Comparison of ENCODE assay signal across 1 cellular context in genomic region chr19:3361384-3362216, GRCh38.
A peak's percentile ranks its signal among the peaks of the same experiment; 100 is the strongest.
TF ChIP-seq lines count a peak whose summit lies in the region.

No MANE protein-coding gene starts in this region.

TF ChIP-seq in K562, 482 proteins besides CTCF, POLR2A, EP300 and RAD21 (continued from another document and continues in another):
- TF ChIP-seq CHAMP1 (IDR thresholded peaks at IDR 0.05) (no peak), THRA (IDR thresholded peaks at IDR 0.05) (no peak), RBM22 (IDR thresholded peaks at IDR 0.05; ENCODE audit: low read depth, low read length, poor library complexity, severe bottlenecking) (no peak), ZNF57 (CRISPR knock-in tag; IDR thresholded peaks at IDR 0.05) (no peak), PATZ1 (CRISPR knock-in tag; IDR thresholded peaks at IDR 0.05; ENCODE audit: borderline replicate concordance) (no peak), NFE2 (IDR thresholded peaks at IDR 0.05; ENCODE audit: low read depth) (no peak), DEAF1 (CRISPR knock-in tag; IDR thresholded peaks at IDR 0.05) (no peak), FOSL1 (tag; conservative IDR thresholded peaks at IDR 0.05) (no peak), SP1 (CRISPR knock-in tag; IDR thresholded peaks at IDR 0.05) (no peak), ATF1 (CRISPR knock-in tag; IDR thresholded peaks at IDR 0.05) (no peak), ATF1 (tag; IDR thresholded peaks at IDR 0.05) (peak; percentile 35; the same call in 1 of the 2 replicates), MAFG (tag; conservative IDR thresholded peaks at IDR 0.05) (no peak), ELF4 (CRISPR knock-in tag; IDR thresholded peaks at IDR 0.05) (no peak), RAD51 (IDR thresholded peaks at IDR 0.05; ENCODE audit: borderline replicate concordance, low read depth) (no peak), FOXM1 (IDR thresholded peaks at IDR 0.05; ENCODE audit: low read depth) (no peak), FOXM1 (CRISPR knock-in tag; IDR thresholded peaks at IDR 0.05; ENCODE audit: low read depth) (no peak), ESRRA (IDR thresholded peaks at IDR 0.05; ENCODE audit: borderline replicate concordance, low read depth) (peak; percentile 80), POLR2G (IDR thresholded peaks at IDR 0.05; ENCODE audit: low read depth, low read length) (no peak), SMAD4 (CRISPR knock-in tag; conservative IDR thresholded peaks at IDR 0.05) (no peak), ETS2 (tag; IDR thresholded peaks at IDR 0.05; ENCODE audit: borderline replicate concordance, poor library complexity, severe bottlenecking) (no peak), ZNF764 (CRISPR knock-in tag; IDR thresholded peaks at IDR 0.05; ENCODE audit: low read depth) (no peak), BDP1 (IDR thresholded peaks at IDR 0.05; ENCODE audit: insufficient read depth, insufficient read length) (no peak), TAF7 (tag; IDR thresholded peaks at IDR 0.05) (no peak), RB1 (IDR thresholded peaks at IDR 0.05; ENCODE audit: low read depth) (no peak), MYBL2 (IDR thresholded peaks at IDR 0.05; ENCODE audit: low read depth) (no peak), MYBL2 (CRISPR knock-in tag; IDR thresholded peaks at IDR 0.05; ENCODE audit: borderline replicate concordance) (no peak), BRF1 (IDR thresholded peaks at IDR 0.05; ENCODE audit: borderline replicate concordance, extremely low read depth, insufficient read length) (no peak), CSDE1 (IDR thresholded peaks at IDR 0.05) (0 out of 4 replicates have a peak, but pooled peaks of 1 of the 2 experiments have one; percentile 39), PHF20 (IDR thresholded peaks at IDR 0.05; ENCODE audit: partially characterized antibody) (peak; percentile 49), TSC22D4 (tag; IDR thresholded peaks at IDR 0.05) (no peak), KLF13 (tag; IDR thresholded peaks at IDR 0.05; ENCODE audit: borderline replicate concordance, low read depth) (no peak), ELK1 (CRISPR knock-in tag; IDR thresholded peaks at IDR 0.05) (no peak), ZFP1 (CRISPR knock-in tag; IDR thresholded peaks at IDR 0.05) (no peak), SIN3A (IDR thresholded peaks at IDR 0.05; ENCODE audit: borderline replicate concordance in 2 of 2, control insufficient read depth in 1 of 2, low read depth in 2 of 2, low read length in 2 of 2) (0 out of 4 replicates have a peak, but pooled peaks of 1 of the 2 experiments have one; percentile 25), C11orf30 (IDR thresholded peaks at IDR 0.05; ENCODE audit: low read depth) (no peak), DACH1 (IDR thresholded peaks at IDR 0.05; ENCODE audit: partially characterized antibody) (no peak), SMARCA5 (IDR thresholded peaks at IDR 0.05) (no peak; the same call in 1 of the 2 replicates), HINFP (tag; conservative IDR thresholded peaks at IDR 0.05; ENCODE audit: low read depth) (no peak), XRCC3 (IDR thresholded peaks at IDR 0.05) (no peak), HOMEZ (CRISPR knock-in tag; IDR thresholded peaks at IDR 0.05) (no peak), ZNF165 (CRISPR knock-in tag; IDR thresholded peaks at IDR 0.05; ENCODE audit: borderline replicate concordance) (no peak), CEBPB (tag; IDR thresholded peaks at IDR 0.05) (no peak), ZFP30 (CRISPR knock-in tag; IDR thresholded peaks at IDR 0.05; ENCODE audit: borderline replicate concordance) (no peak), HES1 (IDR thresholded peaks at IDR 0.05; ENCODE audit: low read depth) (no peak), SETDB1 (IDR thresholded peaks at IDR 0.05; ENCODE audit: low read length) (no peak), CXXC5 (CRISPR knock-in tag; IDR thresholded peaks at IDR 0.05) (no peak), SRSF3 (IDR thresholded peaks at IDR 0.05; ENCODE audit: insufficient read depth, low read length) (no peak), SMAD1 (IDR thresholded peaks at IDR 0.05; ENCODE audit: low read depth, low read length, partially characterized antibody) (no peak), ZFP36 (IDR thresholded peaks at IDR 0.05; ENCODE audit: low read depth, low read length, partially characterized antibody) (peak; percentile 44), GATA2 (CRISPR knock-in tag; IDR thresholded peaks at IDR 0.05) (no peak)
- TF ChIP-seq, protein P1, sequence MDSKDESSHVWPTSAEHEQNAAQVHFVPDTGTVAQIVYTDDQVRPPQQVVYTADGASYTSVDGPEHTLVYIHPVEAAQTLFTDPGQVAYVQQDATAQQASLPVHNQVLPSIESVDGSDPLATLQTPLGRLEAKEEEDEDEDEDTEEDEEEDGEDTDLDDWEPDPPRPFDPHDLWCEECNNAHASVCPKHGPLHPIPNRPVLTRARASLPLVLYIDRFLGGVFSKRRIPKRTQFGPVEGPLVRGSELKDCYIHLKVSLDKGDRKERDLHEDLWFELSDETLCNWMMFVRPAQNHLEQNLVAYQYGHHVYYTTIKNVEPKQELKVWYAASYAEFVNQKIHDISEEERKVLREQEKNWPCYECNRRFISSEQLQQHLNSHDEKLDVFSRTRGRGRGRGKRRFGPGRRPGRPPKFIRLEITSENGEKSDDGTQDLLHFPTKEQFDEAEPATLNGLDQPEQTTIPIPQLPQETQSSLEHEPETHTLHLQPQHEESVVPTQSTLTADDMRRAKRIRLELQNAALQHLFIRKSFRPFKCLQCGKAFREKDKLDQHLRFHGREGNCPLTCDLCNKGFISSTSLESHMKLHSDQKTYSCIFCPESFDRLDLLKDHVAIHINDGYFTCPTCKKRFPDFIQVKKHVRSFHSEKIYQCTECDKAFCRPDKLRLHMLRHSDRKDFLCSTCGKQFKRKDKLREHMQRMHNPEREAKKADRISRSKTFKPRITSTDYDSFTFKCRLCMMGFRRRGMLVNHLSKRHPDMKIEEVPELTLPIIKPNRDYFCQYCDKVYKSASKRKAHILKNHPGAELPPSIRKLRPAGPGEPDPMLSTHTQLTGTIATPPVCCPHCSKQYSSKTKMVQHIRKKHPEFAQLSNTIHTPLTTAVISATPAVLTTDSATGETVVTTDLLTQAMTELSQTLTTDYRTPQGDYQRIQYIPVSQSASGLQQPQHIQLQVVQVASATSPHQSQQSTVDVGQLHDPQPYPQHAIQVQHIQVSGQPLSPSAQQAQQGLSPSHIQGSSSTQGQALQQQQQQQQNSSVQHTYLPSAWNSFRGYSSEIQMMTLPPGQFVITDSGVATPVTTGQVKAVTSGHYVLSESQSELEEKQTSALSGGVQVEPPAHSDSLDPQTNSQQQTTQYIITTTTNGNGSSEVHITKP (IDR thresholded peaks at IDR 0.05; ENCODE audit: partially characterized antibody), result no peak
- TF ChIP-seq, protein P2, sequence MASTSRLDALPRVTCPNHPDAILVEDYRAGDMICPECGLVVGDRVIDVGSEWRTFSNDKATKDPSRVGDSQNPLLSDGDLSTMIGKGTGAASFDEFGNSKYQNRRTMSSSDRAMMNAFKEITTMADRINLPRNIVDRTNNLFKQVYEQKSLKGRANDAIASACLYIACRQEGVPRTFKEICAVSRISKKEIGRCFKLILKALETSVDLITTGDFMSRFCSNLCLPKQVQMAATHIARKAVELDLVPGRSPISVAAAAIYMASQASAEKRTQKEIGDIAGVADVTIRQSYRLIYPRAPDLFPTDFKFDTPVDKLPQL (IDR thresholded peaks at IDR 0.05; ENCODE audit: extremely low read depth, insufficient read length), result no peak
- TF ChIP-seq, protein P3, sequence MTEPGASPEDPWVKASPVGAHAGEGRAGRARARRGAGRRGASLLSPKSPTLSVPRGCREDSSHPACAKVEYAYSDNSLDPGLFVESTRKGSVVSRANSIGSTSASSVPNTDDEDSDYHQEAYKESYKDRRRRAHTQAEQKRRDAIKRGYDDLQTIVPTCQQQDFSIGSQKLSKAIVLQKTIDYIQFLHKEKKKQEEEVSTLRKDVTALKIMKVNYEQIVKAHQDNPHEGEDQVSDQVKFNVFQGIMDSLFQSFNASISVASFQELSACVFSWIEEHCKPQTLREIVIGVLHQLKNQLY (CRISPR knock-in tag; conservative IDR thresholded peaks at IDR 0.05), result no peak
